ENCODE assay signal across 9 cellular contexts in the genomic region with DNA sequence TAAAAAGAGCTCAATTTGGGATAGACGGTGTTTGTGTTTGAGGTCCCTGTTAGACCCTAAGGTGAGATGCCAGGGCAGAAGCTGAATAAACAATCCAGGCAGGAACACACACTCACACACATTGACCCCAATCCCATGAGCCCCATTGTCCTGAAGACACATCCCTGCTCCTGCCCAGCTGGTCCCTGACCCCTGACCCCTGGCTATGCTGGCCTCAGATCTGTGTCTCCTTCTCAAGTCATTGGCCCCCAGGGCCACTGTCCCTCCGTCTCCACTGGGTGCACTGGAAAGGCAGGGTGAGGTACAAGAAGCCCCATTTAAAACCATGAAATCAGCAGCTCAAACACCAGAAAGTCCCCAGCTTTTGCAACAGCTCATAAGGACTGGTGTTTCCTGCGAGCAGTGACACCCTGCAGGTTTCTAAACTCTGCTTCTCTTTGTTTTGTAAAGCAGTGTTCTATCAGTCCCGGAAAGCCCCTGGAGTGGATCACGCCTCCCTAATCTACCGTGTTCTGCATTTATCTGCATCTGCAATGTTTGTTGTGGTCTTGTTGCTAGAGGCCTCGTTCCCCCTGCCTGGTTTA. TPM values are rescaled to one million over a fixed set of nuclear protein-coding genes. Genes with fewer than 3 reads are reported as not detected.
DNase-seq lines count a peak whose midpoint lies in the region; ATAC-seq and TF ChIP-seq lines count a peak whose summit lies in the region.
"Had no signal": no experiment of that assay in that cellular context is flagged by ENCODE, and none has a peak within 500 bp of the region (broad histone marks: within the 10 kb centered on the region; RNA-seq: fewer than 3 reads in every experiment).

No MANE protein-coding gene starts in this region.

- TF ChIP-seq POLR2A in gastroesophageal sphincter (IDR thresholded peaks at IDR 0.05) (no peak), erythroblast (IDR thresholded peaks at IDR 0.05; ENCODE audit: low read length) (no peak)

- WGBS in gastroesophageal sphincter (ENCODE audit: low coverage in 1 of 2), 2 donors: 19 to 56% methylated on average over 1 to 6 of the region's 7 CpGs

- H3K9me3 ChIP-seq in gastroesophageal sphincter: no peaks in the 10 kb centered on the region

- H3K27ac ChIP-seq in gastroesophageal sphincter: peak overlapping the region in 3 of 4 donors; percentile 34 to 57 (median 43)
- H3K27ac ChIP-seq: epithelial cell of prostate had no signal

- ATAC-seq in GM18502 (IDR thresholded peaks at IDR 0.05; ENCODE audit: poor library complexity, unreplicated experiment) (peak; percentile 77), HG03103 (IDR thresholded peaks at IDR 0.05; ENCODE audit: low read depth, unreplicated experiment) (peak; percentile 66), gastroesophageal sphincter (no peak), HG03469 (IDR thresholded peaks at IDR 0.05; ENCODE audit: unreplicated experiment) (no peak)

- H3K27me3 ChIP-seq in gastroesophageal sphincter: peaks cover 87% of the 10 kb centered on the region

- peaks cover 0 to 7% (median 0%) of the 10 kb centered on the region in 3 donors for H3K4me1 ChIP-seq in gastroesophageal sphincter

- H3K36me3 ChIP-seq in gastroesophageal sphincter: no peaks in the 10 kb centered on the region

- H3K4me3 ChIP-seq in gastroesophageal sphincter: no peak overlapping the region

- TF ChIP-seq EP300 in gastroesophageal sphincter (IDR thresholded peaks at IDR 0.05): no peak

- no peak for TF ChIP-seq CTCF in gastroesophageal sphincter (IDR thresholded peaks at IDR 0.05)

- DNase-seq in activated CD4-positive, alpha-beta T cell treated with anti-CD3 and anti-CD28 coated beads, Interleukin-2, amount 50 U/mL, for 24 hours (ENCODE audit: low read depth in 1 of 2, low spot score in 1 of 2): peak; percentile 15 to 54
- DNase-seq in stimulated activated CD4-positive, alpha-beta T cell treated with anti-CD3 and anti-CD28 coated beads, Interleukin-4, amount 100 ng/mL, for 24 hours: peak; percentile 65
- no peak for DNase-seq in ureter (ENCODE audit: low spot score)
- no peak for DNase-seq in erythroblast (lab: John Stamatoyannopoulos, UW)

RNA-seq across cellular contexts. Expression of a gene that starts 18.0 kb away (rescaled TPM):
- total RNA-seq in gastroesophageal sphincter (1 to 10 TPM in 1 of 4 donors, under 1 TPM in 1, not detected in 2; 0.79 to 1.3 TPM), ureter (not detected)

RNA-seq across cellular contexts. Expression of a gene that starts 46.6 kb away (rescaled TPM):
- 1 to 10 TPM in 1 of 4 donors, under 1 TPM in 1, not detected in 2; 0.54 to 1.2 TPM for total RNA-seq in gastroesophageal sphincter
- 2.6 TPM for total RNA-seq in ureter

RNA-seq across cellular contexts. Expression of a gene that starts 52.6 kb away (rescaled TPM):
- total RNA-seq in gastroesophageal sphincter (10 to 100 TPM in 2 of 4 donors, 1 to 10 TPM in 2; 3.8 to 25.6 (median 11.3) TPM), ureter (5.1 TPM)

Comparison
In these comparisons a context has a peak if more than half of its experiments do, and no peak if none do; other contexts are left out.
1. ATAC-seq: peak in GM18502 (single experiment) and HG03103 (single experiment); none in gastroesophageal sphincter (single experiment) and HG03469 (single experiment).
2. DNase-seq: peak in activated CD4-positive, alpha-beta T cell treated with anti-CD3 and anti-CD28 coated beads, Interleukin-2, amount 50 U/mL, for 24 hours (2 of 2) and stimulated activated CD4-positive, alpha-beta T cell treated with anti-CD3 and anti-CD28 coated beads, Interleukin-4, amount 100 ng/mL, for 24 hours (single experiment); none in ureter (single experiment) and erythroblast (0 of 2).